8 cellular contexts compared by ENCODE assay signal in the genomic region with DNA sequence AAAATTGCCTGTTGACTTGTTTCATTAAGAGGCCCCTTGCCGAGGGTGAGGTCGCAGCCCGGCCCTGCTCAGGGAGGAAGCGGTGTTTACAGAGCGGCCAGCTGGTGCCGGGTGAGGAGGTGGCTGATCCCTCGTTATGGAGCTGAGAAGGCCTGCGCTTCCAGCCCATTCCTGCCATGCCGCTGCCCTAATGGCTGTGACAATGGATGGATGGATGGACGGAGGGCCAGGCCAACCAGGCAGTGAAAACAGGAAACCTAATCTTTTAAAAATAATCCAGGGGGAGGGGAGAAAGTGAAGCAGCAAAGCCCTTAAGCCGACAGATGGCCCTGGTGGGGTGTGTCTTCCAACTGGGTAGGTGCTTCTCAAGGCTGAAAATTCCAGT. TPM values are rescaled to one million over a fixed set of nuclear protein-coding genes. Genes with fewer than 3 reads are reported as not detected.
DNase-seq lines count a peak whose midpoint lies in the region; ATAC-seq lines count a peak whose summit lies in the region.

No MANE protein-coding gene starts in this region.

- peaks cover 2% of the 10 kb centered on the region for H3K36me3 Mint-ChIP-seq in T-helper 2 cell treated with Interferon-gamma antibody and Interleukin-4, amounts not matched to agents 5 μg/mL and 100 μg/mL, for 36 hours (ENCODE audit: low read depth)

- H3K27ac Mint-ChIP-seq in T-helper 2 cell treated with Interferon-gamma antibody and Interleukin-4, amounts not matched to agents 5 μg/mL and 100 μg/mL, for 36 hours = peak overlapping the region; percentile 91

- no peaks in the 10 kb centered on the region for H3K27me3 Mint-ChIP-seq in T-helper 2 cell treated with Interferon-gamma antibody and Interleukin-4, amounts not matched to agents 5 μg/mL and 100 μg/mL, for 36 hours (ENCODE audit: low read depth)

- H3K27ac ChIP-seq in cingulate gyrus (ENCODE audit: low read depth, low read length) = peak overlapping the region; percentile 39

- peak overlapping the region; percentile 71 for H3K4me3 Mint-ChIP-seq in T-helper 2 cell treated with Interferon-gamma antibody and Interleukin-4, amounts not matched to agents 5 μg/mL and 100 μg/mL, for 36 hours

- peaks cover 82% of the 10 kb centered on the region for H3K4me1 Mint-ChIP-seq in T-helper 2 cell treated with Interferon-gamma antibody and Interleukin-4, amounts not matched to agents 5 μg/mL and 100 μg/mL, for 36 hours (ENCODE audit: low read depth)

- DNase-seq in T-helper 2 cell treated with Interferon-gamma antibody and Interleukin-4, amounts not matched to agents 5 μg/mL and 100 μg/mL, for 36 hours (ENCODE audit: low spot score) = no peak
- DNase-seq in T-helper 2 cell (no peak), NCI-H69 (lab: John Stamatoyannopoulos, UW) (peak; percentile 94), myocyte (ENCODE audit: low read depth) (peak; percentile 97), nucleus accumbens (lab: John Stamatoyannopoulos, UW) (no peak)

- ATAC-seq in HG02870 (IDR thresholded peaks at IDR 0.05; ENCODE audit: unreplicated experiment) (no peak), GM21390 (IDR thresholded peaks at IDR 0.05; ENCODE audit: unreplicated experiment) (no peak)

- no peaks in the 10 kb centered on the region for H3K9me3 Mint-ChIP-seq in T-helper 2 cell treated with Interferon-gamma antibody and Interleukin-4, amounts not matched to agents 5 μg/mL and 100 μg/mL, for 36 hours

RNA-seq across cellular contexts. Expression of gene BCR, which starts 38.5 kb away (rescaled TPM):
- 18.1 and 42.0 TPM in 2 replicates for total RNA-seq in myocyte
- polyA plus RNA-seq in myocyte (2012) = 63.9 TPM

Comparison
In these comparisons a context has a peak if more than half of its experiments do, and no peak if none do; other contexts are left out.
1. DNase-seq: peak in NCI-H69 (single experiment) and myocyte (single experiment); none in T-helper 2 cell treated with Interferon-gamma antibody and Interleukin-4, amounts not matched to agents 5 μg/mL and 100 μg/mL, for 36 hours (single experiment), T-helper 2 cell (0 of 5) and nucleus accumbens (0 of 56).